29 cellular contexts compared by ENCODE assay signal in genomic region chr3:48122504-48122903, GRCh38.
"Had no signal": no experiment of that assay in that cellular context is flagged by ENCODE, and none has a peak within 500 bp of the region (broad histone marks: within the 10 kb centered on the region; RNA-seq: fewer than 3 reads in every experiment).

No MANE protein-coding gene starts in this region.

- H3K4me2 ChIP-seq: hepatocyte had no signal

- ATAC-seq: mucosa of descending colon; naive thymus-derived CD4-positive, alpha-beta T cell; natural killer cell treated with Interleukin-12 subunit alpha and Interleukin-12 subunit beta and Interleukin-15 and Interleukin-18, amount 100 ng/mL, for 72 hours; pancreas; right cardiac atrium; sciatic nerve; stimulated activated naive B cell treated with anti-CD40 and anti-IgM and Interleukin-4, amounts not matched to agents 10 μg/mL and 1 μg/mL and 100 μg/mL, for 72 hours; stimulated activated naive CD8-positive, alpha-beta T cell treated with anti-CD3 and anti-CD28 coated beads, Interleukin-15, Interleukin-2, amounts not matched to agents 100 U/mL and 50 U/mL, for 24 hours; upper lobe of right lung had no signal

- H3K9me3 ChIP-seq: left ventricle myocardium inferior, mucosa of descending colon, pancreas, prostate gland, stomach, testis, thyroid gland, transverse colon, upper lobe of right lung had no signal

- H3K4me3 Mint-ChIP-seq: naive thymus-derived CD4-positive, alpha-beta T cell; natural killer cell treated with Interleukin-12 subunit alpha and Interleukin-12 subunit beta and Interleukin-15 and Interleukin-18, amount 100 ng/mL, for 72 hours; stimulated activated naive B cell treated with anti-CD40 and anti-IgM and Interleukin-4, amounts not matched to agents 10 μg/mL and 1 μg/mL and 100 μg/mL, for 72 hours had no signal

- H3K4me3 ChIP-seq: hepatocyte, left ventricle myocardium inferior, lung, mucosa of descending colon, pancreas, prostate gland, skin epidermis, stomach, testis, thyroid gland, transverse colon, upper lobe of right lung had no signal

- H3K9me3 Mint-ChIP-seq: naive thymus-derived CD4-positive, alpha-beta T cell; natural killer cell treated with Interleukin-12 subunit alpha and Interleukin-12 subunit beta and Interleukin-15 and Interleukin-18, amount 100 ng/mL, for 72 hours; stimulated activated naive B cell treated with anti-CD40 and anti-IgM and Interleukin-4, amounts not matched to agents 10 μg/mL and 1 μg/mL and 100 μg/mL, for 72 hours had no signal

- H3K27me3 ChIP-seq: hepatocyte, pancreas, stomach, testis, thyroid gland, transverse colon, upper lobe of right lung had no signal

- H3K79me2 ChIP-seq: hepatocyte had no signal

- H3K27me3 Mint-ChIP-seq: natural killer cell treated with Interleukin-12 subunit alpha and Interleukin-12 subunit beta and Interleukin-15 and Interleukin-18, amount 100 ng/mL, for 72 hours; stimulated activated naive B cell treated with anti-CD40 and anti-IgM and Interleukin-4, amounts not matched to agents 10 μg/mL and 1 μg/mL and 100 μg/mL, for 72 hours had no signal

- H3K27ac ChIP-seq: hepatocyte, left ventricle myocardium inferior, pancreas, prostate gland, skin epidermis, stomach, thyroid gland, transverse colon, upper lobe of right lung had no signal

- DNase-seq: kidney; left ventricle myocardium inferior; midbrain; mucosa of descending colon; naive thymus-derived CD4-positive, alpha-beta T cell; nucleus accumbens; pancreas; posterior cingulate gyrus; retina; right cardiac atrium; stimulated activated CD4-positive, alpha-beta T cell treated with anti-CD3 and anti-CD28 coated beads, Interleukin-12 subunit alpha, Interleukin-12 subunit beta, amount 100 ng/mL, for 4 hours; stimulated activated CD4-positive, alpha-beta T cell treated with anti-CD3 and anti-CD28 coated beads, Interleukin-15, amount 100 ng/mL, for 24 hours; stimulated activated CD4-positive, alpha-beta T cell treated with anti-CD3 and anti-CD28 coated beads, Interleukin-2, amount 100 ng/mL, for 24 hours; stimulated activated CD4-positive, alpha-beta T cell treated with anti-CD3 and anti-CD28 coated beads, Interleukin-4, amount 100 ng/mL, for 1 hour; stimulated activated naive B cell treated with anti-CD40 and anti-IgM and Interleukin-4, amounts not matched to agents 10 μg/mL and 1 μg/mL and 100 μg/mL, for 72 hours; stimulated activated naive CD8-positive, alpha-beta T cell treated with anti-CD3 and anti-CD28 coated beads, Interleukin-15, Interleukin-2, amounts not matched to agents 100 U/mL and 50 U/mL, for 24 hours; stomach; testis; thyroid gland; transverse colon; upper lobe of right lung had no signal

- FAIRE-seq: islet of Langerhans, kidney, pancreas, urothelium cell line had no signal

- H3K36me3 ChIP-seq: left ventricle myocardium inferior, pancreas, prostate gland, stomach, thyroid gland, transverse colon, upper lobe of right lung had no signal

- H3K27ac Mint-ChIP-seq: naive thymus-derived CD4-positive, alpha-beta T cell; natural killer cell treated with Interleukin-12 subunit alpha and Interleukin-12 subunit beta and Interleukin-15 and Interleukin-18, amount 100 ng/mL, for 72 hours; stimulated activated naive B cell treated with anti-CD40 and anti-IgM and Interleukin-4, amounts not matched to agents 10 μg/mL and 1 μg/mL and 100 μg/mL, for 72 hours had no signal

- H2AFZ ChIP-seq: hepatocyte had no signal

- H3K36me3 Mint-ChIP-seq: naive thymus-derived CD4-positive, alpha-beta T cell; natural killer cell treated with Interleukin-12 subunit alpha and Interleukin-12 subunit beta and Interleukin-15 and Interleukin-18, amount 100 ng/mL, for 72 hours; stimulated activated naive B cell treated with anti-CD40 and anti-IgM and Interleukin-4, amounts not matched to agents 10 μg/mL and 1 μg/mL and 100 μg/mL, for 72 hours had no signal

- H3K4me1 Mint-ChIP-seq: stimulated activated naive B cell treated with anti-CD40 and anti-IgM and Interleukin-4, amounts not matched to agents 10 μg/mL and 1 μg/mL and 100 μg/mL, for 72 hours had no signal

- H3K4me1 ChIP-seq: pancreas, prostate gland had no signal
